In the genomic region with DNA sequence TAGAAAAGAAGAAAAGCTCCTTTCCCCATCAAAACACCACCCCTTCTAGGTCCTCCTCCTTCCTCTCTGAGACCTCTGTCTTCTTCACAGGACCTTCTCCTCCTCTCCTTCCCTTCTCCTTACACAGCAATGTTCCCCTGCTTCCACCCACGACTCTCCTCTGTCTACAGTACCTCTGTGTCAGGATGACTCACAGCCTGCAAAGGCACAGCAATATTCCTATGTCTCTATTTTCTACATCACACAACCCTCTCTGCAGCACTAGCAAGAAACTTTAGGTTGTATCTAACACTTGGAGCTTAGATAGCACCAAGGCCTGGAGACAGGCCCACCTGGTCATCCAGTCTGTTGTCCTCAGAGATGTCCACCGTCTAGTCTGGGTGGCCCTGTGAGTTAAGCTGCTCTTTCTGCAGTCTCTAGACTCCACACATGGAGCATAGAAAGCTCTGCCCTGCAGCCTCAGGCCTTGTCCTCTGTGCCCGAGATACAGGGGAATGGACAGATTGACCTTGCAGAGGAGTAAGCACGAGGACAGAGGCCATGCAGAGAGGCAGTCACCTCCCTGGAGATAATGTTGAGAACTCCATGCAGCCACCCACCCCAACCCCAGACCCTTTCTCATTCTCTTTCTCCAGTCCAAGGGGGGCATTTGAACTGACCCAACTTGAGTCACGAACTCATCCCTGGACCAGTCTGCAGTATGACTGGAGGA, we compare ENCODE assay signal across 9 cellular contexts.
DNase-seq lines count a peak whose midpoint lies in the region; TF ChIP-seq lines count a peak whose summit lies in the region.
"Had no signal": no experiment of that assay in that cellular context is flagged by ENCODE, and none has a peak within 500 bp of the region (broad histone marks: within the 10 kb centered on the region; RNA-seq: fewer than 3 reads in every experiment).

No MANE protein-coding gene starts in this region.

- H3K9me3 ChIP-seq in uterus = no peaks in the 10 kb centered on the region
- H3K9me3 ChIP-seq in neural progenitor cell (ENCODE audit: low read depth) = no peaks in the 10 kb centered on the region
- H3K9me3 ChIP-seq: right lobe of liver had no signal

- no peaks in the 10 kb centered on the region for H3K27me3 Mint-ChIP-seq in activated naive CD4-positive, alpha-beta T cell treated with anti-CD3 and anti-CD28 coated beads, Interleukin-2, amount 50 U/mL, for 24 hours
- H3K27me3 Mint-ChIP-seq in activated naive CD8-positive, alpha-beta T cell treated with anti-CD3 and anti-CD28 coated beads for 36 hours = no peaks in the 10 kb centered on the region
- peaks cover 8% of the 10 kb centered on the region for H3K27me3 Mint-ChIP-seq in neural progenitor cell (ENCODE audit: insufficient read depth, low read depth)

- H3K27ac Mint-ChIP-seq in activated naive CD4-positive, alpha-beta T cell treated with anti-CD3 and anti-CD28 coated beads, Interleukin-2, amount 50 U/mL, for 24 hours = no peak overlapping the region
- H3K27ac Mint-ChIP-seq in activated naive CD8-positive, alpha-beta T cell treated with anti-CD3 and anti-CD28 coated beads for 36 hours = peak overlapping the region; percentile 22
- no peak overlapping the region for H3K27ac Mint-ChIP-seq in neural progenitor cell

- H3F3A ChIP-seq in neural progenitor cell (ENCODE audit: low read depth) = no peaks in the 10 kb centered on the region

- H3K4me1 ChIP-seq in uterus (no peaks in the 10 kb centered on the region), neural progenitor cell (no peaks in the 10 kb centered on the region)
- H3K4me1 ChIP-seq: right lobe of liver had no signal

- no peak overlapping the region for H3K4me2 ChIP-seq in neural progenitor cell

- TF ChIP-seq CTCF in uterus (IDR thresholded peaks at IDR 0.05) (no peak), neural progenitor cell (IDR thresholded peaks at IDR 0.05) (no peak)

- no peak for TF ChIP-seq POLR2A in uterus (IDR thresholded peaks at IDR 0.05)

- H3K36me3 ChIP-seq in uterus (no peaks in the 10 kb centered on the region), neural progenitor cell (no peaks in the 10 kb centered on the region)

- no peaks in the 10 kb centered on the region for H3K79me2 ChIP-seq in neural progenitor cell (ENCODE audit: low read depth)

- peak overlapping the region; percentile 30 for H3K4me3 Mint-ChIP-seq in activated naive CD4-positive, alpha-beta T cell treated with anti-CD3 and anti-CD28 coated beads, Interleukin-2, amount 50 U/mL, for 24 hours
- H3K4me3 Mint-ChIP-seq in activated naive CD8-positive, alpha-beta T cell treated with anti-CD3 and anti-CD28 coated beads for 36 hours = peak overlapping the region; percentile 78
- H3K4me3 Mint-ChIP-seq in neural progenitor cell = no peak overlapping the region

- intact Hi-C loops in uterus (cut with DNase I; ENCODE audit: low total_unique reads) = no loop called here

- H2AFZ ChIP-seq in neural progenitor cell (replicated peaks) = no peak overlapping the region

- H3K9me3 Mint-ChIP-seq in activated naive CD4-positive, alpha-beta T cell treated with anti-CD3 and anti-CD28 coated beads, Interleukin-2, amount 50 U/mL, for 24 hours = no peaks in the 10 kb centered on the region
- no peaks in the 10 kb centered on the region for H3K9me3 Mint-ChIP-seq in activated naive CD8-positive, alpha-beta T cell treated with anti-CD3 and anti-CD28 coated beads for 36 hours
- H3K9me3 Mint-ChIP-seq in neural progenitor cell = peaks cover 6% of the 10 kb centered on the region

- H3K27ac ChIP-seq in uterus (peak overlapping the region; percentile 1 to 14), neural progenitor cell (no peak overlapping the region)
- H3K27ac ChIP-seq: right lobe of liver had no signal

- no peak for DNase-seq in activated naive CD4-positive, alpha-beta T cell (lab: John Stamatoyannopoulos, UW)
- no peak for DNase-seq in activated naive CD8-positive, alpha-beta T cell treated with anti-CD3 and anti-CD28 coated beads for 36 hours
- peak; percentile 44 for DNase-seq in inferior parietal cortex (ENCODE audit: extremely low spot score)
- peak in 1 of 2 donors; percentile 28 for DNase-seq in uterus
- no peak for DNase-seq in NCI-H1694 treated with DMSO at 0.1 percent for 48 hours (lab: John Stamatoyannopoulos, UW)
- no peak for DNase-seq in neural progenitor cell (ENCODE audit: low spot score)
- DNase-seq in SIG-M5 treated with dmso at 0.1 percent for 504 hours (lab: John Stamatoyannopoulos, UW; ENCODE audit: unreplicated experiment) = no peak
- DNase-seq: right lobe of liver had no signal

- no peaks in the 10 kb centered on the region for H4K20me1 ChIP-seq in neural progenitor cell (ENCODE audit: low read depth)

- H3K4me1 Mint-ChIP-seq in activated naive CD4-positive, alpha-beta T cell treated with anti-CD3 and anti-CD28 coated beads, Interleukin-2, amount 50 U/mL, for 24 hours = peaks cover 17% of the 10 kb centered on the region
- H3K4me1 Mint-ChIP-seq in activated naive CD8-positive, alpha-beta T cell treated with anti-CD3 and anti-CD28 coated beads for 36 hours = peaks cover 2% of the 10 kb centered on the region
- peaks cover 13% of the 10 kb centered on the region for H3K4me1 Mint-ChIP-seq in neural progenitor cell

- H3K27me3 ChIP-seq in uterus (no peaks in the 10 kb centered on the region), neural progenitor cell (peaks cover 31% of the 10 kb centered on the region)
- H3K27me3 ChIP-seq: right lobe of liver had no signal

- H3K4me3 ChIP-seq in uterus (no peak overlapping the region), neural progenitor cell (no peak overlapping the region)

- H3K9ac ChIP-seq in neural progenitor cell = no peak overlapping the region

- no peaks in the 10 kb centered on the region for H3K36me3 Mint-ChIP-seq in activated naive CD4-positive, alpha-beta T cell treated with anti-CD3 and anti-CD28 coated beads, Interleukin-2, amount 50 U/mL, for 24 hours
- no peaks in the 10 kb centered on the region for H3K36me3 Mint-ChIP-seq in activated naive CD8-positive, alpha-beta T cell treated with anti-CD3 and anti-CD28 coated beads for 36 hours
- H3K36me3 Mint-ChIP-seq in neural progenitor cell = no peaks in the 10 kb centered on the region
